In genomic region chr12:78269620-78270019, GRCh38 we compare ENCODE assay signal across 1 cellular context.
TF ChIP-seq lines count a peak whose summit lies in the region.

No MANE protein-coding gene starts in this region.

TF ChIP-seq in H1, 55 proteins besides CTCF, POLR2A, EP300 and RAD21:
- no peak for TF ChIP-seq RNF2 (IDR thresholded peaks at IDR 0.05; ENCODE audit: borderline replicate concordance, low read depth, low read length, missing control alignments, poor library complexity, severe bottlenecking)
- TF ChIP-seq HDAC6 (IDR thresholded peaks at IDR 0.05; ENCODE audit: low read depth, low read length): no peak
- no peak for TF ChIP-seq KDM1A (IDR thresholded peaks at IDR 0.05; ENCODE audit: borderline replicate concordance, low read length)
- TF ChIP-seq NANOG (IDR thresholded peaks at IDR 0.05; ENCODE audit: insufficient read depth, low read depth, low read length, poor library complexity, severe bottlenecking): no peak
- no peak for TF ChIP-seq CTBP2 (IDR thresholded peaks at IDR 0.05; ENCODE audit: borderline replicate concordance, insufficient read depth, insufficient read length, low read length)
